In genomic region chr1:160097911-160098851, GRCh38 we compare ENCODE assay signal across 8 cellular contexts. TPM values are rescaled to one million over a fixed set of nuclear protein-coding genes. Genes with fewer than 3 reads are reported as not detected.
DNase-seq lines count a peak whose midpoint lies in the region; ATAC-seq and TF ChIP-seq lines count a peak whose summit lies in the region.

Gene IGSF8, minus strand, starts transcription at chr1:160098619. Its CDS starts 147 bp downstream, at chr1:160098472.

- H3K27me3 Mint-ChIP-seq in activated T-helper 2 cell treated with anti-CD3 and anti-CD28 coated beads, Interferon-gamma antibody, Interleukin-2, Interleukin-4, amounts not matched to agents 10 μg/mL and 5 μg/mL and 100 μg/mL, durations not matched to agents 14 hours and 24 hours and 36 hours (ENCODE audit: low read depth): no peaks in the 10 kb centered on the region
- no peaks in the 10 kb centered on the region for H3K27me3 Mint-ChIP-seq in neural crest cell (ENCODE audit: low read depth)

- POLR2A ChIA-PET in RWPE1 (lab: Yijun Ruan, JAX; ENCODE audit: low non-redundant PET): no interaction called here

- no peak for TF ChIP-seq EP300 in Ishikawa (IDR thresholded peaks at IDR 0.05; ENCODE audit: borderline replicate concordance)

- no peaks in the 10 kb centered on the region for H3K36me3 Mint-ChIP-seq in activated T-helper 2 cell treated with anti-CD3 and anti-CD28 coated beads, Interferon-gamma antibody, Interleukin-2, Interleukin-4, amounts not matched to agents 10 μg/mL and 5 μg/mL and 100 μg/mL, durations not matched to agents 14 hours and 24 hours and 36 hours (ENCODE audit: low read depth)
- no peaks in the 10 kb centered on the region for H3K36me3 Mint-ChIP-seq in neural crest cell (ENCODE audit: low read depth)

- DNase-seq in COLO829 (ENCODE audit: low spot score) (peak; percentile 93), RWPE1 (ENCODE audit: low spot score) (no peak), fibroblast of the aortic adventitia (ENCODE audit: low read depth) (peak; percentile 74), neural crest cell (ENCODE audit: low read depth, low spot score) (peak; percentile 81), stromal cell of bone marrow (ENCODE audit: low read depth) (peak; percentile 54)
- peak; percentile 89 for DNase-seq in activated T-helper 2 cell treated with anti-CD3 and anti-CD28 coated beads, Interferon-gamma antibody, Interleukin-2, Interleukin-4, amounts not matched to agents 10 μg/mL and 5 μg/mL and 100 μg/mL, durations not matched to agents 14 hours and 24 hours and 36 hours (ENCODE audit: low spot score)

- TF ChIP-seq CTCF in RWPE1 (conservative IDR thresholded peaks at IDR 0.05; ENCODE audit: low read depth) (no peak), fibroblast of the aortic adventitia (IDR thresholded peaks at IDR 0.05; ENCODE audit: insufficient read depth, low read length) (no peak), neural crest cell (conservative IDR thresholded peaks at IDR 0.05) (no peak)

- H3K27ac ChIP-seq in RWPE1: peak within 1 kb of the TSS; percentile 79

- H3K4me3 ChIP-seq in fibroblast of the aortic adventitia (ENCODE audit: low read depth, low read length): peak within 1 kb of the TSS; percentile 77

- intact Hi-C loops in activated T-helper 2 cell treated with anti-CD3 and anti-CD28 coated beads, Interferon-gamma antibody, Interleukin-2, Interleukin-4, amounts not matched to agents 10 μg/mL and 5 μg/mL and 100 μg/mL, durations not matched to agents 14 hours and 24 hours and 36 hours (cut with micrococcal nuclease): loop anchor here (1.0 to 2.0 kb wide), 2 partner anchors 165 to 173 kb away; partner anchors contain the start of genes DCAF8 and TAGLN2

- peak; percentile 48 for ATAC-seq in GM21447 (IDR thresholded peaks at IDR 0.05; ENCODE audit: unreplicated experiment)

- CTCF ChIA-PET in RWPE1 (lab: Yijun Ruan, JAX): interaction anchor here (0.6 to 1.2 kb wide), 3 partner anchors 107 to 318 kb away, joined by 3 to 5 read pairs (median 4); partner anchors contain the start of gene PEA15

- H3K9me3 Mint-ChIP-seq in activated T-helper 2 cell treated with anti-CD3 and anti-CD28 coated beads, Interferon-gamma antibody, Interleukin-2, Interleukin-4, amounts not matched to agents 10 μg/mL and 5 μg/mL and 100 μg/mL, durations not matched to agents 14 hours and 24 hours and 36 hours: no peaks in the 10 kb centered on the region
- H3K9me3 Mint-ChIP-seq in neural crest cell: no peaks in the 10 kb centered on the region

- peaks cover 24% of the 10 kb centered on the region for H3K4me1 Mint-ChIP-seq in activated T-helper 2 cell treated with anti-CD3 and anti-CD28 coated beads, Interferon-gamma antibody, Interleukin-2, Interleukin-4, amounts not matched to agents 10 μg/mL and 5 μg/mL and 100 μg/mL, durations not matched to agents 14 hours and 24 hours and 36 hours (ENCODE audit: low read depth)
- peaks cover 60% of the 10 kb centered on the region for H3K4me1 Mint-ChIP-seq in neural crest cell

- no peak for TF ChIP-seq RAD21 in Ishikawa (IDR thresholded peaks at IDR 0.05; ENCODE audit: low read depth)

- H3K4me3 Mint-ChIP-seq in activated T-helper 2 cell treated with anti-CD3 and anti-CD28 coated beads, Interferon-gamma antibody, Interleukin-2, Interleukin-4, amounts not matched to agents 10 μg/mL and 5 μg/mL and 100 μg/mL, durations not matched to agents 14 hours and 24 hours and 36 hours (ENCODE audit: low read depth): peak within 1 kb of the TSS; percentile 89
- H3K4me3 Mint-ChIP-seq in neural crest cell: peak within 1 kb of the TSS; percentile 88

- H3K27ac Mint-ChIP-seq in activated T-helper 2 cell treated with anti-CD3 and anti-CD28 coated beads, Interferon-gamma antibody, Interleukin-2, Interleukin-4, amounts not matched to agents 10 μg/mL and 5 μg/mL and 100 μg/mL, durations not matched to agents 14 hours and 24 hours and 36 hours: peak within 1 kb of the TSS; percentile 82
- H3K27ac Mint-ChIP-seq in neural crest cell (ENCODE audit: unreplicated experiment): peak within 1 kb of the TSS; percentile 57

TF ChIP-seq in Ishikawa, 13 proteins besides CTCF, POLR2A, EP300 and RAD21:
- no peak for TF ChIP-seq TAF1 (IDR thresholded peaks at IDR 0.05; ENCODE audit: low read depth)
- TF ChIP-seq USF1 (IDR thresholded peaks at IDR 0.05): no peak
- TF ChIP-seq TEAD4 (IDR thresholded peaks at IDR 0.05): no peak
- TF ChIP-seq TCF12 (IDR thresholded peaks at IDR 0.05; ENCODE audit: low read depth): no peak; the same call in 1 of the 2 replicates
- peak; percentile 55; the same call in 1 of the 2 replicates for TF ChIP-seq EGR1 (IDR thresholded peaks at IDR 0.05)
- TF ChIP-seq ZBTB7A (IDR thresholded peaks at IDR 0.05; ENCODE audit: low read depth): 0 out of 2 replicates have a peak, but pooled peaks have one; percentile 52
- TF ChIP-seq FOXM1 (IDR thresholded peaks at IDR 0.05; ENCODE audit: borderline replicate concordance, low read depth): no peak
- no peak for TF ChIP-seq CEBPB (IDR thresholded peaks at IDR 0.05)
- peak; percentile 46 for TF ChIP-seq MAX (IDR thresholded peaks at IDR 0.05)
- TF ChIP-seq YY1 (IDR thresholded peaks at IDR 0.05; ENCODE audit: low read depth): 0 out of 2 replicates have a peak, but pooled peaks have one; percentile 3
- TF ChIP-seq NFIC (IDR thresholded peaks at IDR 0.05): peak; percentile 74
- TF ChIP-seq CREB1 (IDR thresholded peaks at IDR 0.05; ENCODE audit: low read depth): no peak
- no peak for TF ChIP-seq REST (IDR thresholded peaks at IDR 0.05; ENCODE audit: low read depth)

RNA-seq across cellular contexts. Expression of gene IGSF8, which starts in this region (rescaled TPM):
- total RNA-seq in activated T-helper 2 cell treated with anti-CD3 and anti-CD28 coated beads, Interferon-gamma antibody, Interleukin-2, Interleukin-4, amounts not matched to agents 10 μg/mL and 5 μg/mL and 100 μg/mL, durations not matched to agents 14 hours and 24 hours and 36 hours: 34.1 and 35.0 TPM in 2 replicates
- total RNA-seq in fibroblast of the aortic adventitia (ENCODE audit: low replicate concordance): 10.1 and 10.8 TPM in 2 replicates
- 27.5 and 28.4 TPM in 2 replicates for total RNA-seq in neural crest cell
